2 cellular contexts compared by ENCODE assay signal in genomic region chr1:2606004-2606805, GRCh38.
TF ChIP-seq lines count a peak whose summit lies in the region.

No MANE protein-coding gene starts in this region.

TF ChIP-seq in WTC11, 78 proteins besides CTCF, POLR2A, EP300 and RAD21:
- TF ChIP-seq HMGA2 (CRISPR knock-in tag; IDR thresholded peaks at IDR 0.05) (no peak), IRF2 (CRISPR knock-in tag; IDR thresholded peaks at IDR 0.05; ENCODE audit: borderline replicate concordance, low read depth) (no peak), GTF2I (CRISPR knock-in tag; conservative IDR thresholded peaks at IDR 0.05) (no peak), HMGXB4 (CRISPR knock-in tag; IDR thresholded peaks at IDR 0.05) (no peak), ZBTB43 (CRISPR knock-in tag; IDR thresholded peaks at IDR 0.05) (no peak), PRDM15 (CRISPR knock-in tag; IDR thresholded peaks at IDR 0.05) (no peak), ZNF671 (CRISPR knock-in tag; IDR thresholded peaks at IDR 0.05) (no peak), ZNF423 (CRISPR knock-in tag; IDR thresholded peaks at IDR 0.05) (no peak), ATF6 (CRISPR knock-in tag; IDR thresholded peaks at IDR 0.05) (no peak), ZNF317 (CRISPR knock-in tag; IDR thresholded peaks at IDR 0.05; ENCODE audit: borderline replicate concordance, low read depth) (no peak)

TF ChIP-seq in HepG2, 621 proteins besides CTCF, POLR2A, EP300 and RAD21:
- TF ChIP-seq MTF1 (CRISPR knock-in tag; IDR thresholded peaks at IDR 0.05) (no peak), CBFB (CRISPR knock-in tag; IDR thresholded peaks at IDR 0.05) (no peak), ARID2 (CRISPR knock-in tag; IDR thresholded peaks at IDR 0.05; ENCODE audit: borderline replicate concordance) (no peak), HIVEP1 (CRISPR knock-in tag; IDR thresholded peaks at IDR 0.05) (no peak), TFDP1 (CRISPR knock-in tag; IDR thresholded peaks at IDR 0.05; ENCODE audit: borderline replicate concordance) (no peak), ZNF205 (CRISPR knock-in tag; IDR thresholded peaks at IDR 0.05) (no peak), ZNF772 (CRISPR knock-in tag; IDR thresholded peaks at IDR 0.05) (no peak), CREM (IDR thresholded peaks at IDR 0.05) (no peak), CREM (CRISPR knock-in tag; IDR thresholded peaks at IDR 0.05) (no peak), ZNF337 (CRISPR knock-in tag; IDR thresholded peaks at IDR 0.05; ENCODE audit: borderline replicate concordance, low read depth) (no peak), ZNF10 (CRISPR knock-in tag; IDR thresholded peaks at IDR 0.05; ENCODE audit: borderline replicate concordance, low read depth) (no peak), MAZ (IDR thresholded peaks at IDR 0.05; ENCODE audit: borderline replicate concordance, low read depth, low read length) (no peak), MAZ (CRISPR knock-in tag; IDR thresholded peaks at IDR 0.05; ENCODE audit: low read depth) (no peak)
TF ChIP-seq in HepG2: peak in this region for 0.
